Comparison of ENCODE assay signal across 19 cellular contexts in the genomic region with DNA sequence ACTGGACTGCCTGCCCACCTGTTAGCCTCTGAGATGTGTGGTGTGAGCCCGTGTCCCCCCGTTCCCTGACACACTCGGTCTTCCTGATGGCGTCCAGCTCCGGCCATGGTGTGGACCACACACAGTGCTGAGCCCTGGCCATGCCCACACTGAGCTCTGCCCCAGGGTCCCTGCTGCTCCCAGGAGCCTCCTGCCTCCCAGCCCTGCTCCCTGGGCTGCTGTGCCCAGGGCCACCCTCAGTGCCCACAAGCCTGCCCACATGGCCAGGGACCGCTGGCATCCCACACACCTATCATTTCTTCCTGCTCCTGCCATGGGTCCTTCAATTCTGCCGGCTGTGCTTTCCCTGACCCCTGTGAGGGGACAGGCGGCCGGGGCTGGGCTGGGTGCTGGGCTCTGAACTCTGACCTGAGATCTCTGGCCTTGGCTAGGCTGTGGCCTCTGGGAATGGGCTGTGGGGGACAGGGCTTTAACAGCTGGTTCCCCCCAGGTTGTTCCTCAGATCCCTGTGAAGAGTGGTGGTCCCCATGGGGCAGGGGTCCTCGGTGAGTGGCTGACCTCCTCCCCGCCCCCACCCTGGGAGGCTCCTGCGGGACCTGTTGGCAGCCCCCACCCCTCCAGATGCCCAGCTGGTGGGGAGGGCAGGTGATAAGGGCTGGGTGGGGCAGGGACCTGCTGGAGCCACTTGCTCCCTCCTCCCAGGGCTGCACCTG. TPM values are rescaled to one million over a fixed set of nuclear protein-coding genes. Genes with fewer than 3 reads are reported as not detected.
A peak's percentile ranks its signal among the peaks of the same experiment; 100 is the strongest.
DNase-seq lines count a peak whose midpoint lies in the region; ATAC-seq lines count a peak whose summit lies in the region.
"Had no signal": no experiment of that assay in that cellular context is flagged by ENCODE, and none has a peak within 500 bp of the region (broad histone marks: within the 10 kb centered on the region; RNA-seq: fewer than 3 reads in every experiment).

No MANE protein-coding gene starts in this region.

- no peaks in the 10 kb centered on the region for H3K27me3 Mint-ChIP-seq in activated CD8-positive, alpha-beta memory T cell treated with anti-CD3 and anti-CD28 coated beads, Interleukin-2, amount 10 ng/mL, durations not matched to agents 7 days and 5 days
- H3K27me3 Mint-ChIP-seq in dendritic cell treated with granulocyte-macrophage colony-stimulating factor and Interleukin-4, amounts not matched to agents 40 ng/mL and 50 ng/mL, for 4 days = no peaks in the 10 kb centered on the region
- H3K27me3 Mint-ChIP-seq in naive B cell = no peaks in the 10 kb centered on the region
- H3K27me3 Mint-ChIP-seq in activated CD4-positive, alpha-beta T cell treated with anti-CD3 and anti-CD28 coated beads for 36 hours = no peaks in the 10 kb centered on the region

- H3K4me3 Mint-ChIP-seq in activated CD8-positive, alpha-beta memory T cell treated with anti-CD3 and anti-CD28 coated beads, Interleukin-2, amount 10 ng/mL, durations not matched to agents 7 days and 5 days = no peak overlapping the region
- no peak overlapping the region for H3K4me3 Mint-ChIP-seq in dendritic cell treated with granulocyte-macrophage colony-stimulating factor and Interleukin-4, amounts not matched to agents 40 ng/mL and 50 ng/mL, for 4 days
- H3K4me3 Mint-ChIP-seq in naive B cell = no peak overlapping the region
- H3K4me3 Mint-ChIP-seq in activated CD4-positive, alpha-beta T cell treated with anti-CD3 and anti-CD28 coated beads for 36 hours = no peak overlapping the region

- peaks cover 12% of the 10 kb centered on the region for H3K4me1 Mint-ChIP-seq in activated CD8-positive, alpha-beta memory T cell treated with anti-CD3 and anti-CD28 coated beads, Interleukin-2, amount 10 ng/mL, durations not matched to agents 7 days and 5 days
- H3K4me1 Mint-ChIP-seq in dendritic cell treated with granulocyte-macrophage colony-stimulating factor and Interleukin-4, amounts not matched to agents 40 ng/mL and 50 ng/mL, for 4 days (ENCODE audit: low read depth) = peaks cover 48% of the 10 kb centered on the region
- peaks cover 26 to 40% (median 29%) of the 10 kb centered on the region in 3 donors for H3K4me1 Mint-ChIP-seq in naive B cell
- H3K4me1 Mint-ChIP-seq in activated CD4-positive, alpha-beta T cell treated with anti-CD3 and anti-CD28 coated beads for 36 hours = peaks cover 12% of the 10 kb centered on the region

- DNase-seq in activated CD8-positive, alpha-beta memory T cell treated with anti-CD3 and anti-CD28 coated beads, Interleukin-2, amount 10 ng/mL, durations not matched to agents 7 days and 5 days = peak; percentile 40
- DNase-seq in activated CD8-positive, alpha-beta memory T cell treated with anti-CD3 and anti-CD28 coated beads for 24 hours = no peak
- peak; percentile 8 for DNase-seq in D341Med (ENCODE audit: low spot score)
- DNase-seq in naive B cell = peak; percentile 3
- no peak for DNase-seq in activated CD4-positive, alpha-beta T cell treated with anti-CD3 and anti-CD28 coated beads, Interleukin-2, amount 50 U/mL, for 1 hour
- DNase-seq in NCI-H1092 (lab: John Stamatoyannopoulos, UW) = no peak
- no peak for DNase-seq in activated CD4-positive, alpha-beta T cell treated with anti-CD3 and anti-CD28 coated beads for 36 hours
- DNase-seq: DMS 273 treated with DMSO at 0.1 percent for 48 hours, GDM1, NCI-H1048, NCI-H1694, NCI-H2107, NCI-H2227 treated with DMSO at 0.1 percent for 48 hours, NCI-H524 treated with DMSO at 0.1 percent for 48 hours, SHP77 treated with DMSO at 0.1 percent for 48 hours had no signal

- ATAC-seq in activated CD8-positive, alpha-beta memory T cell treated with anti-CD3 and anti-CD28 coated beads, Interleukin-2, amount 10 ng/mL, durations not matched to agents 7 days and 5 days = no peak
- ATAC-seq in naive B cell (ENCODE audit: low read depth in 2 of 2) = no peak
- ATAC-seq in activated CD4-positive, alpha-beta T cell treated with anti-CD3 and anti-CD28 coated beads for 36 hours = no peak
- ATAC-seq: Panc1 had no signal

- no peaks in the 10 kb centered on the region for H3K9me3 Mint-ChIP-seq in activated CD8-positive, alpha-beta memory T cell treated with anti-CD3 and anti-CD28 coated beads, Interleukin-2, amount 10 ng/mL, durations not matched to agents 7 days and 5 days (ENCODE audit: low read depth)
- H3K9me3 Mint-ChIP-seq in dendritic cell treated with granulocyte-macrophage colony-stimulating factor and Interleukin-4, amounts not matched to agents 40 ng/mL and 50 ng/mL, for 4 days = no peaks in the 10 kb centered on the region
- H3K9me3 Mint-ChIP-seq in naive B cell = no peaks in the 10 kb centered on the region
- H3K9me3 Mint-ChIP-seq in activated CD4-positive, alpha-beta T cell treated with anti-CD3 and anti-CD28 coated beads for 36 hours (ENCODE audit: low read depth) = no peaks in the 10 kb centered on the region

- intact Hi-C loops in dendritic cell treated with granulocyte-macrophage colony-stimulating factor and Interleukin-4, amounts not matched to agents 40 ng/mL and 50 ng/mL, for 4 days (cut with micrococcal nuclease) = no loop called here
- intact Hi-C loops in activated CD4-positive, alpha-beta T cell treated with anti-CD3 and anti-CD28 coated beads for 36 hours (cut with DNase I, micrococcal nuclease) = no loop called here

- H3K27ac Mint-ChIP-seq in activated CD8-positive, alpha-beta memory T cell treated with anti-CD3 and anti-CD28 coated beads, Interleukin-2, amount 10 ng/mL, durations not matched to agents 7 days and 5 days = no peak overlapping the region
- H3K27ac Mint-ChIP-seq in dendritic cell treated with granulocyte-macrophage colony-stimulating factor and Interleukin-4, amounts not matched to agents 40 ng/mL and 50 ng/mL, for 4 days = peak overlapping the region; percentile 69
- peak overlapping the region in 2 of 6 donors; percentile 66 to 79 for H3K27ac Mint-ChIP-seq in naive B cell
- no peak overlapping the region for H3K27ac Mint-ChIP-seq in activated CD4-positive, alpha-beta T cell treated with anti-CD3 and anti-CD28 coated beads for 36 hours

- CTCF ChIA-PET in activated CD8-positive, alpha-beta memory T cell treated with anti-CD3 and anti-CD28 coated beads, Interleukin-2, amount 10 ng/mL, durations not matched to agents 7 days and 5 days (lab: Charles Lee) = no interaction called here
- CTCF ChIA-PET in activated CD4-positive, alpha-beta T cell treated with anti-CD3 and anti-CD28 coated beads for 36 hours (lab: Charles Lee) = no interaction called here

- POLR2A ChIA-PET in activated CD4-positive, alpha-beta T cell treated with anti-CD3 and anti-CD28 coated beads for 36 hours (lab: Charles Lee) = no interaction called here

- peaks cover 7% of the 10 kb centered on the region for H3K36me3 Mint-ChIP-seq in activated CD8-positive, alpha-beta memory T cell treated with anti-CD3 and anti-CD28 coated beads, Interleukin-2, amount 10 ng/mL, durations not matched to agents 7 days and 5 days
- H3K36me3 Mint-ChIP-seq in dendritic cell treated with granulocyte-macrophage colony-stimulating factor and Interleukin-4, amounts not matched to agents 40 ng/mL and 50 ng/mL, for 4 days (ENCODE audit: low read depth) = peaks cover 87% of the 10 kb centered on the region
- peaks cover 7 to 18% of the 10 kb centered on the region in 2 donors for H3K36me3 Mint-ChIP-seq in naive B cell
- H3K36me3 Mint-ChIP-seq in activated CD4-positive, alpha-beta T cell treated with anti-CD3 and anti-CD28 coated beads for 36 hours (ENCODE audit: low read depth) = peaks cover 13% of the 10 kb centered on the region

RNA-seq across cellular contexts. Expression of gene CEMP1, which starts 4.0 kb away (rescaled TPM):
- not detected for total RNA-seq in activated CD8-positive, alpha-beta memory T cell treated with anti-CD3 and anti-CD28 coated beads, Interleukin-2, amount 10 ng/mL, durations not matched to agents 7 days and 5 days
- 1 to 10 TPM; 2.4 to 5.7 (median 3.5) TPM for polyA plus RNA-seq in naive B cell (ENCODE audit: low read depth in 6 of 6)
- total RNA-seq in activated CD4-positive, alpha-beta T cell treated with anti-CD3 and anti-CD28 coated beads for 36 hours = not detected
- total RNA-seq: A172, M059J had no signal

RNA-seq across cellular contexts. Expression of gene AMDHD2, which starts 7.1 kb away (rescaled TPM):
- total RNA-seq in activated CD8-positive, alpha-beta memory T cell treated with anti-CD3 and anti-CD28 coated beads, Interleukin-2, amount 10 ng/mL, durations not matched to agents 7 days and 5 days = 10 to 100 TPM; 52.5 to 54.2 TPM
- polyA plus RNA-seq in naive B cell (ENCODE audit: low read depth in 6 of 6) = 10 to 100 TPM; 17.6 to 24.0 (median 20.5) TPM
- total RNA-seq in activated CD4-positive, alpha-beta T cell treated with anti-CD3 and anti-CD28 coated beads for 36 hours = 10 to 100 TPM; 20.9 to 31.6 TPM

RNA-seq across cellular contexts. Expression of gene PDPK1, which starts 10.6 kb away (rescaled TPM):
- 10 to 100 TPM; 40.3 to 45.1 TPM for total RNA-seq in activated CD8-positive, alpha-beta memory T cell treated with anti-CD3 and anti-CD28 coated beads, Interleukin-2, amount 10 ng/mL, durations not matched to agents 7 days and 5 days
- 10 to 100 TPM; 16.7 to 44.8 (median 38.9) TPM for polyA plus RNA-seq in naive B cell (ENCODE audit: low read depth in 6 of 6)
- total RNA-seq in activated CD4-positive, alpha-beta T cell treated with anti-CD3 and anti-CD28 coated beads for 36 hours = 10 to 100 TPM; 30.4 to 34.5 TPM

RNA-seq across cellular contexts. Expression of gene ATP6V0C, which starts 13.5 kb away (rescaled TPM):
- 100 to 1,000 TPM; 104 to 121 TPM for total RNA-seq in activated CD8-positive, alpha-beta memory T cell treated with anti-CD3 and anti-CD28 coated beads, Interleukin-2, amount 10 ng/mL, durations not matched to agents 7 days and 5 days
- 100 to 1,000 TPM in 3 of 6 donors, 10 to 100 TPM in 3; 75.4 to 114 (median 98.1) TPM for polyA plus RNA-seq in naive B cell (ENCODE audit: low read depth in 6 of 6)
- 100 to 1,000 TPM in 1 of 2 experiments, 10 to 100 TPM in 1; 91.7 to 130 TPM for total RNA-seq in activated CD4-positive, alpha-beta T cell treated with anti-CD3 and anti-CD28 coated beads for 36 hours

RNA-seq across cellular contexts. Expression of gene TBC1D24, which starts 52.3 kb away (rescaled TPM):
- total RNA-seq in activated CD8-positive, alpha-beta memory T cell treated with anti-CD3 and anti-CD28 coated beads, Interleukin-2, amount 10 ng/mL, durations not matched to agents 7 days and 5 days = 10 to 100 TPM; 18.7 to 23.3 TPM
- polyA plus RNA-seq in naive B cell (ENCODE audit: low read depth in 6 of 6) = 1 to 10 TPM in 4 of 6 donors, under 1 TPM in 2; 0.22 to 3.3 (median 2.5) TPM
- total RNA-seq in activated CD4-positive, alpha-beta T cell treated with anti-CD3 and anti-CD28 coated beads for 36 hours = 10 to 100 TPM; 10.4 to 12.7 TPM

Comparison
In these comparisons a context has a peak if more than half of its experiments do, and no peak if none do; other contexts are left out.
1. DNase-seq: peak in activated CD8-positive, alpha-beta memory T cell treated with anti-CD3 and anti-CD28 coated beads, Interleukin-2, amount 10 ng/mL, durations not matched to agents 7 days and 5 days (single experiment), D341Med (single experiment) and naive B cell (single experiment); none in activated CD8-positive, alpha-beta memory T cell treated with anti-CD3 and anti-CD28 coated beads for 24 hours (single experiment), activated CD4-positive, alpha-beta T cell treated with anti-CD3 and anti-CD28 coated beads, Interleukin-2, amount 50 U/mL, for 1 hour (single experiment), NCI-H1092 (single experiment) and activated CD4-positive, alpha-beta T cell treated with anti-CD3 and anti-CD28 coated beads for 36 hours (single experiment).